In the genomic region with DNA sequence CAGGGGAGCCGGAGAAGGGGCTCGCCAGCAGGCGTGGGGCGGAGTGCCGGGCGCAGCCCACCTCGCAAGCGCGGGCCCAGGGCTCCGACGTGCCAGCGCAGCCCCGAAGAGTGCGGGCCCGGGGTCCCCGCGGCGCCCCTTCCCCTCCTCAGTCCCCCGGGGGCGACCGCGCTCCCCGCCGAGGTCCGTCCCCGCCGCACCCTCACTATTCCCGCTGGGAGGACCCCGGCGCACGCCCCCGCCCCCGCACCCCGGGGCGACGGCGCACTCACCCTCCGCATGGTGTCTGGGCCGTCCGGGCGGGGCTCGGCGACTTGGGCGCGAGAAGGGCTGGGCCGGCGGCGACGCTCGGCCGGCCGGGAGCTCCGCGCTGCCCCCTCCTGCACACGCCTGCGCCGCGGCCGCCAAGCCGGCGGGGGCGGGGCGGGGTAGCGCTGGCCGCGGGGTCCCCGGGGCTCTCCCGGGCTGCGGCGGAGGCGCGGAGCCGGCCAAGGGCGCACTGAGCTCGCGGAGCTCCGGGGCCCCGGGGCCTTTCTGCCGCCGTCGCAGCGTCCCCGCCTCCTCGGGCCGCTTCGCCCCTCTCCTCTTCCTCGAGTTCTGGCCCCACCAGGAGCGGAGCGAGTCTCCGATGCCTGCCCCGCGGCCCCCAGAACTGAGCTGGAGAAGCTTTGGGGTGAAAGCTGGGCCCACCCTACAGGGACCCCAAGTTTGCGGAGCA, we compare ENCODE assay signal across 8 cellular contexts.
DNase-seq lines count a peak whose midpoint lies in the region; ATAC-seq and TF ChIP-seq lines count a peak whose summit lies in the region.

No MANE protein-coding gene starts in this region.

- H3K9me2 ChIP-seq in PC-9 (ENCODE audit: insufficient read depth): no peaks in the 10 kb centered on the region

- no peaks in the 10 kb centered on the region for H3K9me3 Mint-ChIP-seq in osteocyte (ENCODE audit: unreplicated experiment)

- POLR2A ChIA-PET in A673 (lab: Charles Lee; ENCODE audit: low non-redundant PET): no interaction called here
- POLR2A ChIA-PET in PC-9 (lab: Charles Lee; ENCODE audit: unreplicated experiment): no interaction called here

- no peaks in the 10 kb centered on the region for H3K9me3 ChIP-seq in A673 (ENCODE audit: low read depth, low read length, poor library complexity, severe bottlenecking)
- no peaks in the 10 kb centered on the region for H3K9me3 ChIP-seq in PC-9 (ENCODE audit: insufficient read depth, low read depth)

- H3K4me2 ChIP-seq in PC-9: peak overlapping the region; percentile 79

- H3K27me3 Mint-ChIP-seq in osteocyte (ENCODE audit: unreplicated experiment): peaks cover 76% of the 10 kb centered on the region

- H4K20me1 ChIP-seq in PC-9 (ENCODE audit: insufficient read depth): no peaks in the 10 kb centered on the region

- TF ChIP-seq CTCF in A673 (conservative IDR thresholded peaks at IDR 0.05; ENCODE audit: low read depth, low read length) (no peak), PC-9 (conservative IDR thresholded peaks at IDR 0.05) (no peak), foreskin fibroblast (IDR thresholded peaks at IDR 0.05; ENCODE audit: low read depth, low read length) (no peak), osteocyte (IDR thresholded peaks at IDR 0.05) (no peak)

- no peak for DNase-seq in A673 (ENCODE audit: low spot score)
- no peak for DNase-seq in PC-9
- peak in 1 of 2 donors; percentile 27 for DNase-seq in foreskin fibroblast
- no peak for DNase-seq in osteocyte (ENCODE audit: extremely low spot score, unreplicated experiment)
- no peak for DNase-seq in RKO (ENCODE audit: low spot score)
- no peak for DNase-seq in activated CD4-positive, CD25-positive, alpha-beta regulatory T cell treated with anti-CD3 and anti-CD28 coated beads, Interleukin-2, amount 50 U/mL, for 72 hours

- no peak overlapping the region for H2AFZ ChIP-seq in PC-9

- H3K4me3 ChIP-seq in A673 (ENCODE audit: low read depth, low read length, poor library complexity, severe bottlenecking): peak overlapping the region; percentile 31
- peak overlapping the region; percentile 46; the same call in 1 of the 2 replicates for H3K4me3 ChIP-seq in PC-9
- peak overlapping the region; percentile 13 to 17 for H3K4me3 ChIP-seq in foreskin fibroblast (ENCODE audit: low read depth in 1 of 2, low read length in 2 of 2)

- H3F3A ChIP-seq in PC-9 (ENCODE audit: insufficient read depth, low read depth): peaks cover 6% of the 10 kb centered on the region; the same call in 1 of the 2 replicates

- H3K36me3 Mint-ChIP-seq in osteocyte (ENCODE audit: unreplicated experiment): peaks cover 2% of the 10 kb centered on the region

- H3K36me3 ChIP-seq in A673 (ENCODE audit: insufficient read depth, low read length, poor library complexity, severe bottlenecking) (no peaks in the 10 kb centered on the region), PC-9 (ENCODE audit: low read depth) (no peaks in the 10 kb centered on the region)

- H3K79me2 ChIP-seq in PC-9 (ENCODE audit: low read depth): no peaks in the 10 kb centered on the region

- CTCF ChIA-PET in A673 (lab: Charles Lee) (no interaction called here), PC-9 (lab: Charles Lee) (interaction anchor here (0.6 kb wide), 1 partner anchor 327 kb away, joined by 3 read pairs; no protein-coding TSS in a partner anchor)

- no peak overlapping the region for H3K27ac ChIP-seq in A673 (ENCODE audit: low read depth, low read length, poor library complexity, severe bottlenecking)
- H3K27ac ChIP-seq in PC-9: no peak overlapping the region

- intact Hi-C loops in A673 (cut with micrococcal nuclease; ENCODE audit: unreplicated experiment): loop anchor here (10.0 kb wide), 1 partner anchor 329 kb away; no protein-coding TSS in a partner anchor
- intact Hi-C loops in PC-9 (cut with micrococcal nuclease; ENCODE audit: unreplicated experiment): no loop called here

- no peaks in the 10 kb centered on the region for H3K4me1 ChIP-seq in A673 (ENCODE audit: insufficient read depth, low read length, poor library complexity, severe bottlenecking)
- no peaks in the 10 kb centered on the region for H3K4me1 ChIP-seq in PC-9 (replicated peaks; ENCODE audit: insufficient read depth)

- H3K27ac Mint-ChIP-seq in osteocyte (ENCODE audit: unreplicated experiment): no peak overlapping the region

- H3K4me1 Mint-ChIP-seq in osteocyte (ENCODE audit: unreplicated experiment): peaks cover 11% of the 10 kb centered on the region

- H3K27me3 ChIP-seq in A673 (replicated peaks; ENCODE audit: insufficient read depth, low read depth, low read length, poor library complexity) (peaks cover 80% of the 10 kb centered on the region), PC-9 (ENCODE audit: insufficient read depth, low read depth) (peaks cover 5% of the 10 kb centered on the region)

- ATAC-seq in GM18499 (IDR thresholded peaks at IDR 0.05; ENCODE audit: insufficient read depth, unreplicated experiment) (peak; percentile 36), HG02759 (IDR thresholded peaks at IDR 0.05; ENCODE audit: unreplicated experiment) (peak; percentile 86)

- no TSS peak for BruUV-seq in A673 (replicated peaks; lab: Mats Ljungman, UMichigan)
- BruUV-seq in PC-9 (replicated peaks; lab: Mats Ljungman, UMichigan): no TSS peak

- peak overlapping the region; percentile 72 for H3K4me3 Mint-ChIP-seq in osteocyte (ENCODE audit: unreplicated experiment)
